1 cellular context compared by ENCODE assay signal in the genomic region with DNA sequence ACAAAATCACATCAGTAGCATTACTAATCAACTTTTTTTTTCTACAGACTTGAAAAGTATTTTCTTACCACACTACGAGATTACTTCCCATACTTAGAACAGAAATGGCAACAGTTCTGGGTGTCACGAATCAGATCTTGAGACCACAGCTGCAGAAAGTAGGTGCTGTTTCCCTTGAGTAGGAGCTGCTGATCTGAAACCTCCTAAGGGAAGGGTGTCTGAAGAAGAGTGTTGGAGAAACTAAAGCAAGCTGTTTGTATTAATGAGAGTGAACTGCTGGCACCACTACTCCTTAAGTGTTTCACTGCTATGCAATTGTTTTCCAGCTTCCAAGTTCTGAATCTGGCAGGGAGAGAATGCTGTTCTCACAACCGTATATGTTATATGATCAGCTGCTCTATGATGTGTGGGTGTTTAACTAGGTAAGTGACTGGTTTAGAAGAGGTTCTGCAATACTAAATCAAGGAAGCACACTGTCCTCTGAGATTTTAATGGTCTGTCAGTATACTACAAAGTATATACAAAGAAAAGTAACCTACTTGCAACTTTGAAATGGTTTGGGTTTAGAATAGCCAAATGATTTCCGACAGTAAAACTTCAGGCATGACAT.
TF ChIP-seq lines count a peak whose summit lies in the region.

No MANE protein-coding gene starts in this region.

TF ChIP-seq in GM23338, 12 proteins besides CTCF, POLR2A, EP300 and RAD21 (continued from another document):
- TF ChIP-seq, protein P1, sequence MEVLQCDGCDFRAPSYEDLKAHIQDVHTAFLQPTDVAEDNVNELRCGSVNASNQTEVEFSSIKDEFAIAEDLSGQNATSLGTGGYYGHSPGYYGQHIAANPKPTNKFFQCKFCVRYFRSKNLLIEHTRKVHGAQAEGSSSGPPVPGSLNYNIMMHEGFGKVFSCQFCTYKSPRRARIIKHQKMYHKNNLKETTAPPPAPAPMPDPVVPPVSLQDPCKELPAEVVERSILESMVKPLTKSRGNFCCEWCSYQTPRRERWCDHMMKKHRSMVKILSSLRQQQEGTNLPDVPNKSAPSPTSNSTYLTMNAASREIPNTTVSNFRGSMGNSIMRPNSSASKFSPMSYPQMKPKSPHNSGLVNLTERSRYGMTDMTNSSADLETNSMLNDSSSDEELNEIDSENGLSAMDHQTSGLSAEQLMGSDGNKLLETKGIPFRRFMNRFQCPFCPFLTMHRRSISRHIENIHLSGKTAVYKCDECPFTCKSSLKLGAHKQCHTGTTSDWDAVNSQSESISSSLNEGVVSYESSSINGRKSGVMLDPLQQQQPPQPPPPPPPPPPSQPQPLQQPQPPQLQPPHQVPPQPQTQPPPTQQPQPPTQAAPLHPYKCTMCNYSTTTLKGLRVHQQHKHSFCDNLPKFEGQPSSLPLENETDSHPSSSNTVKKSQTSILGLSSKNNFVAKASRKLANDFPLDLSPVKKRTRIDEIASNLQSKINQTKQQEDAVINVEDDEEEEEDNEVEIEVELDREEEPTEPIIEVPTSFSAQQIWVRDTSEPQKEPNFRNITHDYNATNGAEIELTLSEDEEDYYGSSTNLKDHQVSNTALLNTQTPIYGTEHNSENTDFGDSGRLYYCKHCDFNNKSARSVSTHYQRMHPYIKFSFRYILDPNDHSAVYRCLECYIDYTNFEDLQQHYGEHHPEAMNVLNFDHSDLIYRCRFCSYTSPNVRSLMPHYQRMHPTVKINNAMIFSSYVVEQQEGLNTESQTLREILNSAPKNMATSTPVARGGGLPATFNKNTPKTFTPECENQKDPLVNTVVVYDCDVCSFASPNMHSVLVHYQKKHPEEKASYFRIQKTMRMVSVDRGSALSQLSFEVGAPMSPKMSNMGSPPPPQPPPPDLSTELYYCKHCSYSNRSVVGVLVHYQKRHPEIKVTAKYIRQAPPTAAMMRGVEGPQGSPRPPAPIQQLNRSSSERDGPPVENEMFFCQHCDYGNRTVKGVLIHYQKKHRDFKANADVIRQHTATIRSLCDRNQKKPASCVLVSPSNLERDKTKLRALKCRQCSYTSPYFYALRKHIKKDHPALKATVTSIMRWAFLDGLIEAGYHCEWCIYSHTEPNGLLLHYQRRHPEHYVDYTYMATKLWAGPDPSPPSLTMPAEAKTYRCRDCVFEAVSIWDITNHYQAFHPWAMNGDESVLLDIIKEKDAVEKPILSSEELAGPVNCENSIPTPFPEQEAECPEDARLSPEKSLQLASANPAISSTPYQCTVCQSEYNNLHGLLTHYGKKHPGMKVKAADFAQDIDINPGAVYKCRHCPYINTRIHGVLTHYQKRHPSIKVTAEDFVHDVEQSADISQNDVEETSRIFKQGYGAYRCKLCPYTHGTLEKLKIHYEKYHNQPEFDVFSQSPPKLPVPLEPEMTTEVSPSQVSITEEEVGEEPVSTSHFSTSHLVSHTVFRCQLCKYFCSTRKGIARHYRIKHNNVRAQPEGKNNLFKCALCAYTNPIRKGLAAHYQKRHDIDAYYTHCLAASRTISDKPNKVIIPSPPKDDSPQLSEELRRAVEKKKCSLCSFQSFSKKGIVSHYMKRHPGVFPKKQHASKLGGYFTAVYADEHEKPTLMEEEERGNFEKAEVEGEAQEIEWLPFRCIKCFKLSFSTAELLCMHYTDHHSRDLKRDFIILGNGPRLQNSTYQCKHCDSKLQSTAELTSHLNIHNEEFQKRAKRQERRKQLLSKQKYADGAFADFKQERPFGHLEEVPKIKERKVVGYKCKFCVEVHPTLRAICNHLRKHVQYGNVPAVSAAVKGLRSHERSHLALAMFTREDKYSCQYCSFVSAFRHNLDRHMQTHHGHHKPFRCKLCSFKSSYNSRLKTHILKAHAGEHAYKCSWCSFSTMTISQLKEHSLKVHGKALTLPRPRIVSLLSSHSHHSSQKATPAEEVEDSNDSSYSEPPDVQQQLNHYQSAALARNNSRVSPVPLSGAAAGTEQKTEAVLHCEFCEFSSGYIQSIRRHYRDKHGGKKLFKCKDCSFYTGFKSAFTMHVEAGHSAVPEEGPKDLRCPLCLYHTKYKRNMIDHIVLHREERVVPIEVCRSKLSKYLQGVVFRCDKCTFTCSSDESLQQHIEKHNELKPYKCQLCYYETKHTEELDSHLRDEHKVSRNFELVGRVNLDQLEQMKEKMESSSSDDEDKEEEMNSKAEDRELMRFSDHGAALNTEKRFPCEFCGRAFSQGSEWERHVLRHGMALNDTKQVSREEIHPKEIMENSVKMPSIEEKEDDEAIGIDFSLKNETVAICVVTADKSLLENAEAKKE (CRISPR knock-in tag; IDR thresholded peaks at IDR 0.05): no peak
- TF ChIP-seq NANOG (IDR thresholded peaks at IDR 0.05; ENCODE audit: borderline replicate concordance) (no peak), REST (IDR thresholded peaks at IDR 0.05; ENCODE audit: unreplicated experiment) (no peak), STAT1 (IDR thresholded peaks at IDR 0.05; ENCODE audit: unreplicated experiment) (no peak)
